ENCODE assay signal across 22 cellular contexts in genomic region chr13:40319699-40320586, GRCh38.
A peak's percentile ranks its signal among the peaks of the same experiment; 100 is the strongest.
DNase-seq lines count a peak whose midpoint lies in the region; ATAC-seq and TF ChIP-seq lines count a peak whose summit lies in the region.
"Had no signal": no experiment of that assay in that cellular context is flagged by ENCODE, and none has a peak within 500 bp of the region (broad histone marks: within the 10 kb centered on the region; RNA-seq: fewer than 3 reads in every experiment).

No MANE protein-coding gene starts in this region.

- H2AFZ ChIP-seq in PC-3 (ENCODE audit: low read length), result 0 out of 2 replicates have a peak overlapping the region, but pooled peaks have one; percentile 22
- H2AFZ ChIP-seq in mammary epithelial cell (ENCODE audit: low read depth, low read length), result peak overlapping the region; percentile 14

- no peaks in the 10 kb centered on the region for H3K27me3 Mint-ChIP-seq in MCF 10A (ENCODE audit: insufficient read depth, unreplicated experiment)
- H3K27me3 Mint-ChIP-seq in stimulated activated memory B cell treated with anti-CD40 and anti-IgM and Interleukin-4, amounts not matched to agents 10 μg/mL and 1 μg/mL and 100 μg/mL, for 72 hours, result peaks cover 11% of the 10 kb centered on the region

- no peaks in the 10 kb centered on the region for H3K9me3 ChIP-seq in breast epithelium
- no peaks in the 10 kb centered on the region for H3K9me3 ChIP-seq in PC-3 (ENCODE audit: low read length)
- no peaks in the 10 kb centered on the region for H3K9me3 ChIP-seq in mammary epithelial cell (replicated peaks; ENCODE audit: insufficient read depth, low read length)
- H3K9me3 ChIP-seq: adrenal gland, suprapubic skin had no signal

- ATAC-seq in PC-3, result peak; percentile 49; the same call in 1 of the 2 replicates
- peak; percentile 47 for ATAC-seq in stimulated activated memory B cell treated with anti-CD40 and anti-IgM and Interleukin-4, amounts not matched to agents 10 μg/mL and 1 μg/mL and 100 μg/mL, for 72 hours
- ATAC-seq: natural killer cell had no signal

- 84% methylated on average over 3 of the region's 3 CpGs for WGBS in mammary epithelial cell (ENCODE audit: low coverage, missing lambda C conversion rate)

- in situ Hi-C loops in mammary epithelial cell (cut with MboI; ENCODE audit: low sequenced_read_pairs in 2 of 2), result no loop called here

- peaks cover 5% of the 10 kb centered on the region for H3K36me3 Mint-ChIP-seq in MCF 10A (ENCODE audit: insufficient read depth, unreplicated experiment)
- H3K36me3 Mint-ChIP-seq in stimulated activated memory B cell treated with anti-CD40 and anti-IgM and Interleukin-4, amounts not matched to agents 10 μg/mL and 1 μg/mL and 100 μg/mL, for 72 hours, result peaks cover 10% of the 10 kb centered on the region

- H3K4me1 Mint-ChIP-seq in MCF 10A (ENCODE audit: insufficient read depth, unreplicated experiment), result peaks cover 18% of the 10 kb centered on the region
- H3K4me1 Mint-ChIP-seq in stimulated activated memory B cell treated with anti-CD40 and anti-IgM and Interleukin-4, amounts not matched to agents 10 μg/mL and 1 μg/mL and 100 μg/mL, for 72 hours, result peaks cover 43% of the 10 kb centered on the region

- TF ChIP-seq CTCF in MCF 10A (IDR thresholded peaks at IDR 0.05; ENCODE audit: unreplicated experiment) (no peak), breast epithelium (IDR thresholded peaks at IDR 0.05) (no peak), PC-3 (conservative IDR thresholded peaks at IDR 0.05; ENCODE audit: low read depth, low read length) (no peak), mammary epithelial cell (conservative IDR thresholded peaks at IDR 0.05 in 1 of 2, IDR thresholded peaks at IDR 0.05 in 1 of 2; ENCODE audit: extremely low read depth in 1 of 2, insufficient read depth in 1 of 2, low read depth in 1 of 2, low read length in 2 of 2) (no peak)

- no peak overlapping the region for H3K4me3 Mint-ChIP-seq in MCF 10A (ENCODE audit: unreplicated experiment)
- no peak overlapping the region for H3K4me3 Mint-ChIP-seq in stimulated activated memory B cell treated with anti-CD40 and anti-IgM and Interleukin-4, amounts not matched to agents 10 μg/mL and 1 μg/mL and 100 μg/mL, for 72 hours
- H3K4me3 Mint-ChIP-seq: natural killer cell had no signal

- DNase-seq in MCF 10A (ENCODE audit: unreplicated experiment) (no peak), breast epithelium (ENCODE audit: low spot score in 2 of 2) (no peak), PC-3 (peak; percentile 36), mammary epithelial cell (peak; percentile 30), iPS-NIHi7 (ENCODE audit: extremely low spot score) (no peak), LoVo (ENCODE audit: low spot score) (no peak), AG08396 (ENCODE audit: low spot score) (no peak)
- DNase-seq: activated T-cell treated with anti-CD3 and anti-CD28 coated beads, Interleukin-2, amount 50 U/mL, for 1 hour; adrenal gland; central memory CD4-positive, alpha-beta T cell; effector CD4-positive, alpha-beta T cell; GDM1; glutamatergic neuron; GOT3; natural killer cell; NCI-H1436 treated with DMSO at 0.1 percent for 48 hours; NCI-H226; SJCRH30; stimulated activated CD4-positive, alpha-beta T cell treated with anti-CD3 and anti-CD28 coated beads, Interleukin-2, amount 100 ng/mL, for 48 hours had no signal

- H3K36me3 ChIP-seq in breast epithelium, result no peaks in the 10 kb centered on the region
- no peaks in the 10 kb centered on the region for H3K36me3 ChIP-seq in PC-3 (ENCODE audit: low read depth, low read length)
- no peaks in the 10 kb centered on the region for H3K36me3 ChIP-seq in mammary epithelial cell (ENCODE audit: insufficient read depth, low read length)
- H3K36me3 ChIP-seq: adrenal gland, SJCRH30, suprapubic skin had no signal

- POLR2A ChIA-PET in MCF 10A (lab: Yijun Ruan, JAX) (interaction anchor here (0.6 kb wide), 1 partner anchor 100 kb away, joined by 3 read pairs; no protein-coding TSS in a partner anchor), PC-3 (lab: Charles Lee; ENCODE audit: unreplicated experiment) (no interaction called here)

- CTCF ChIA-PET in MCF 10A (lab: Yijun Ruan, JAX) (no interaction called here), PC-3 (lab: Charles Lee) (no interaction called here), mammary epithelial cell (lab: Charles Lee; ENCODE audit: low non-redundant PET) (interaction anchor here (0.5 kb wide), 1 partner anchor 127 kb away, joined by 17 read pairs; no protein-coding TSS in a partner anchor)

- no peaks in the 10 kb centered on the region for H3K9me2 ChIP-seq in PC-3 (replicated peaks; ENCODE audit: low read length)

- BruUV-seq in MCF 10A (replicated peaks; lab: Mats Ljungman, UMichigan) (no TSS peak), PC-3 (replicated peaks; lab: Mats Ljungman, UMichigan) (no TSS peak), mammary epithelial cell (replicated peaks; lab: Mats Ljungman, UMichigan) (no TSS peak)

- H3K27me3 ChIP-seq in breast epithelium, result no peaks in the 10 kb centered on the region
- no peaks in the 10 kb centered on the region for H3K27me3 ChIP-seq in PC-3 (ENCODE audit: low read length)
- H3K27me3 ChIP-seq in mammary epithelial cell (ENCODE audit: insufficient read depth, low read length), result no peaks in the 10 kb centered on the region
- H3K27me3 ChIP-seq: adrenal gland, SJCRH30, suprapubic skin had no signal

- H3K4me3 ChIP-seq in breast epithelium (no peak overlapping the region), PC-3 (ENCODE audit: low read length) (no peak overlapping the region), mammary epithelial cell (replicated peaks in 1 of 3; ENCODE audit: insufficient read depth in 1 of 3, low read depth in 2 of 3, low read length in 3 of 3) (no peak overlapping the region)
- H3K4me3 ChIP-seq: adrenal gland, lung, SJCRH30, suprapubic skin had no signal

- H3K9me3 Mint-ChIP-seq in MCF 10A (ENCODE audit: unreplicated experiment), result peaks cover 7% of the 10 kb centered on the region
- H3K9me3 Mint-ChIP-seq in stimulated activated memory B cell treated with anti-CD40 and anti-IgM and Interleukin-4, amounts not matched to agents 10 μg/mL and 1 μg/mL and 100 μg/mL, for 72 hours, result peaks cover 6% of the 10 kb centered on the region
- H3K9me3 Mint-ChIP-seq: natural killer cell had no signal

- dilution Hi-C loops in mammary epithelial cell (cut with HindIII; ENCODE audit: low sequenced_read_pairs), result no loop called here

- H4K20me1 ChIP-seq in PC-3 (ENCODE audit: low read length) (no peaks in the 10 kb centered on the region), mammary epithelial cell (ENCODE audit: insufficient read depth, low read length) (no peaks in the 10 kb centered on the region)

- no peak overlapping the region for H3K4me2 ChIP-seq in PC-3 (ENCODE audit: low read length)
- no peak overlapping the region for H3K4me2 ChIP-seq in mammary epithelial cell (ENCODE audit: insufficient read depth, low read depth, low read length)

- H3K27ac ChIP-seq in breast epithelium (no peak overlapping the region), PC-3 (ENCODE audit: low read length) (no peak overlapping the region), mammary epithelial cell (ENCODE audit: insufficient read depth, low read depth, low read length) (no peak overlapping the region)
- H3K27ac ChIP-seq: adrenal gland, SJCRH30, suprapubic skin had no signal

- peak overlapping the region; percentile 2 for H3K27ac Mint-ChIP-seq in MCF 10A (ENCODE audit: low read depth, unreplicated experiment)
- no peak overlapping the region for H3K27ac Mint-ChIP-seq in stimulated activated memory B cell treated with anti-CD40 and anti-IgM and Interleukin-4, amounts not matched to agents 10 μg/mL and 1 μg/mL and 100 μg/mL, for 72 hours
- H3K27ac Mint-ChIP-seq: natural killer cell had no signal

- H3K4me1 ChIP-seq in breast epithelium (no peaks in the 10 kb centered on the region), PC-3 (ENCODE audit: insufficient read depth, low read length) (0 out of 2 replicates have a peak, but pooled peaks cover 5% of the 10 kb centered on the region), mammary epithelial cell (ENCODE audit: insufficient read depth, low read length) (no peaks in the 10 kb centered on the region)
- H3K4me1 ChIP-seq: suprapubic skin had no signal

- intact Hi-C loops in MCF 10A (cut with micrococcal nuclease) (loop anchor here (10.0 kb wide), 1 partner anchor 65 kb away; no protein-coding TSS in a partner anchor), breast epithelium (cut with DNase I; ENCODE audit: low total_unique reads) (no loop called here), PC-3 (cut with micrococcal nuclease) (no loop called here), mammary epithelial cell (cut with micrococcal nuclease) (no loop called here)

- no peaks in the 10 kb centered on the region for H3F3A ChIP-seq in PC-3 (ENCODE audit: low read length, unreplicated experiment)

- H3K9ac ChIP-seq in PC-3 (ENCODE audit: low read length), result no peak overlapping the region
- H3K9ac ChIP-seq in mammary epithelial cell (ENCODE audit: insufficient read depth, low read length), result no peak overlapping the region

- no peak for TF ChIP-seq POLR2A in breast epithelium (IDR thresholded peaks at IDR 0.05)

- H3K79me2 ChIP-seq in PC-3 (ENCODE audit: low read length) (no peaks in the 10 kb centered on the region), mammary epithelial cell (ENCODE audit: insufficient read depth, low read length) (no peaks in the 10 kb centered on the region)

Comparison
In these comparisons a context has a peak if more than half of its experiments do, and no peak if none do; other contexts are left out.
1. DNase-seq: peak in PC-3 (single experiment) and mammary epithelial cell (single experiment); none in MCF 10A (single experiment), breast epithelium (0 of 2), iPS-NIHi7 (single experiment), LoVo (single experiment) and AG08396 (single experiment).